ENCODE assay signal across 17 cellular contexts in genomic region chr17:64229815-64230550, GRCh38. TPM values are rescaled to one million over a fixed set of nuclear protein-coding genes. Genes with fewer than 3 reads are reported as not detected.
A peak's percentile ranks its signal among the peaks of the same experiment; 100 is the strongest.
DNase-seq lines count a peak whose midpoint lies in the region; ATAC-seq and TF ChIP-seq lines count a peak whose summit lies in the region.
"Had no signal": no experiment of that assay in that cellular context is flagged by ENCODE, and none has a peak within 500 bp of the region (broad histone marks: within the 10 kb centered on the region; RNA-seq: fewer than 3 reads in every experiment).

No MANE protein-coding gene starts in this region.

- dilution Hi-C loops in IMR-90 (cut with HindIII; ENCODE audit: low sequenced_read_pairs, unreplicated experiment) = no loop called here

- intact Hi-C loops in IMR-90 (cut with micrococcal nuclease) = loop anchor here (2.0 kb wide), 1 partner anchor 53 kb away; no protein-coding TSS in a partner anchor
- intact Hi-C loops in stomach (cut with DNase I; ENCODE audit: low total_unique reads) = no loop called here

- peak overlapping the region; percentile 96 for H2BK5ac ChIP-seq in IMR-90 (ENCODE audit: low read depth, low read length, poor library complexity, severe bottlenecking)

- TF ChIP-seq POLR2A in IMR-90 (IDR thresholded peaks at IDR 0.05; ENCODE audit: low read depth, low read length) = no peak
- TF ChIP-seq POLR2A in stomach (IDR thresholded peaks at IDR 0.05) = no peak

- peak overlapping the region; percentile 89 for H2BK120ac ChIP-seq in IMR-90 (ENCODE audit: low read depth, low read length)

- peak overlapping the region; percentile 72 for H4K91ac ChIP-seq in IMR-90 (ENCODE audit: insufficient read depth, low read depth, low read length)

- peak overlapping the region; percentile 93 for H4K5ac ChIP-seq in IMR-90 (ENCODE audit: low read depth, low read length)

- peak overlapping the region; percentile 90 for H3K4ac ChIP-seq in IMR-90 (ENCODE audit: low read depth, low read length)

- H3K9me3 ChIP-seq in IMR-90 (ENCODE audit: control insufficient read depth, insufficient read depth, low read length) (no peaks in the 10 kb centered on the region), stomach (no peaks in the 10 kb centered on the region)
- H3K9me3 ChIP-seq: body of pancreas had no signal

- ATAC-seq in IMR-90 (ENCODE audit: low read depth) (no peak), left lobe of liver (peak; percentile 11)

- no peak for TF ChIP-seq EP300 in stomach (IDR thresholded peaks at IDR 0.05)

- peak overlapping the region; percentile 87 for H2AK5ac ChIP-seq in IMR-90 (ENCODE audit: low read depth, low read length)

- peak overlapping the region; percentile 96 for H3K18ac ChIP-seq in IMR-90 (ENCODE audit: low read depth, low read length)

- peak overlapping the region; percentile 90 for H2BK20ac ChIP-seq in IMR-90 (ENCODE audit: low read depth, low read length)

- no peaks in the 10 kb centered on the region for H3K27me3 ChIP-seq in IMR-90 (ENCODE audit: control insufficient read depth, insufficient read depth, low read length)
- no peaks in the 10 kb centered on the region for H3K27me3 ChIP-seq in stomach
- H3K27me3 ChIP-seq: body of pancreas had no signal

- H3K36me3 ChIP-seq in IMR-90 (ENCODE audit: control insufficient read depth, insufficient read depth, low read length) (no peaks in the 10 kb centered on the region), stomach (peaks cover 0 to 6% (median 0%) of the 10 kb centered on the region in 4 donors)

- H4K8ac ChIP-seq in IMR-90 (ENCODE audit: low read depth in 2 of 2, low read length in 2 of 2) = peak overlapping the region; percentile 84 to 92

- H3K14ac ChIP-seq in IMR-90 (replicated peaks; ENCODE audit: low read depth, low read length) = peak overlapping the region; percentile 77

- peak overlapping the region; percentile 56 for H2AK9ac ChIP-seq in IMR-90 (replicated peaks; ENCODE audit: low read depth, low read length, poor library complexity)

- no peak overlapping the region for H3K4me2 ChIP-seq in IMR-90 (ENCODE audit: low read depth, low read length)

- H4K20me1 ChIP-seq in IMR-90 (ENCODE audit: insufficient read depth, low read length) = peaks cover 4% of the 10 kb centered on the region

- peak overlapping the region; percentile 68 for H3K23ac ChIP-seq in IMR-90 (ENCODE audit: low read depth, low read length)

- peak overlapping the region; percentile 70 for H2AFZ ChIP-seq in IMR-90 (replicated peaks; ENCODE audit: low read length, poor library complexity)

- no TSS peak for BruUV-seq in IMR-90 (replicated peaks; lab: Mats Ljungman, UMichigan)

- in situ Hi-C loops in IMR-90 (cut with MboI; ENCODE audit: low sequenced_read_pairs) = no loop called here
- in situ Hi-C loops in G401 (cut with HindIII; ENCODE audit: low sequenced_read_pairs) = no loop called here

- H3K27me3 Mint-ChIP-seq in chondrocyte (ENCODE audit: low read depth) = no peaks in the 10 kb centered on the region

- peak overlapping the region; percentile 96 for H2BK15ac ChIP-seq in IMR-90 (ENCODE audit: low read depth, low read length)

- H3K27ac ChIP-seq in IMR-90 (ENCODE audit: insufficient read depth, low read length) (peak overlapping the region; percentile 96), stomach (peak overlapping the region; percentile 11 to 74 (median 73))
- H3K27ac ChIP-seq: HL-60 had no signal

- H3K9me1 ChIP-seq in IMR-90 (ENCODE audit: insufficient read depth, low read length) = peaks cover 17% of the 10 kb centered on the region

- peak overlapping the region; percentile 31 for H3K4me3 Mint-ChIP-seq in chondrocyte (ENCODE audit: unreplicated experiment)
- H3K4me3 Mint-ChIP-seq: neural crest cell had no signal

- peak overlapping the region; percentile 97 for H3K27ac Mint-ChIP-seq in chondrocyte (ENCODE audit: unreplicated experiment)

- POLR2A ChIA-PET in IMR-90 (lab: Charles Lee; ENCODE audit: unreplicated experiment) = no interaction called here

- no peaks in the 10 kb centered on the region for H3K9me3 Mint-ChIP-seq in chondrocyte (ENCODE audit: low read depth)
- H3K9me3 Mint-ChIP-seq: neural crest cell had no signal

- TF ChIP-seq RAD21 in IMR-90 (IDR thresholded peaks at IDR 0.05; ENCODE audit: low read length) = no peak

- CTCF ChIA-PET in IMR-90 (lab: Yijun Ruan, JAX) = interaction anchor here (0.7 to 2.1 kb wide), 3 partner anchors 10 to 18 kb away, joined by 3 to 7 read pairs (median 3); no protein-coding TSS in a partner anchor

- H3K9ac ChIP-seq in IMR-90 (ENCODE audit: low read depth, low read length) = no peak overlapping the region

- H3K4me1 Mint-ChIP-seq in chondrocyte (ENCODE audit: low read depth) = peaks cover 66% of the 10 kb centered on the region
- H3K4me1 Mint-ChIP-seq: neural crest cell had no signal

- WGBS in IMR-90 (ENCODE audit: extremely low coverage in 2 of 2, insufficient read length in 1 of 2), 2 experiments = 86% methylated on average over 2 of the region's 5 CpGs; no CpG with 5 or more reads in 1 of the 2 experiments
- WGBS in stomach, 5 donors = 77 to 87% (median 82%) methylated on average over 5 of the region's 5 CpGs

- peaks cover 33 to 52% of the 10 kb centered on the region in 2 experiments for H3K79me1 ChIP-seq in IMR-90 (ENCODE audit: low read depth in 1 of 2, low read length in 2 of 2)

- no peak for TF ChIP-seq CTCF in IMR-90 (conservative IDR thresholded peaks at IDR 0.05; ENCODE audit: low read depth, low read length)
- TF ChIP-seq CTCF in chondrocyte (IDR thresholded peaks at IDR 0.05) = no peak
- no peak for TF ChIP-seq CTCF in stomach (IDR thresholded peaks at IDR 0.05)

- H3K4me3 ChIP-seq in IMR-90 (ENCODE audit: insufficient read depth, low read depth, low read length) = no peak overlapping the region
- H3K4me3 ChIP-seq in stomach = no peak overlapping the region
- H3K4me3 ChIP-seq: body of pancreas had no signal

- no peak for DNase-seq in IMR-90
- DNase-seq in chondrocyte (ENCODE audit: low spot score) = no peak
- no peak for DNase-seq in left lobe of liver (ENCODE audit: low spot score)
- DNase-seq in stomach = no peak
- DNase-seq in SKM-1 (lab: John Stamatoyannopoulos, UW; ENCODE audit: unreplicated experiment) = no peak
- DNase-seq in G401 (ENCODE audit: low spot score) = no peak
- DNase-seq in stimulated activated CD8-positive, alpha-beta memory T cell treated with anti-CD3 and anti-CD28 coated beads, Interleukin-4, amount 100 ng/mL, for 48 hours = no peak
- DNase-seq in activated gamma-delta T cell (lab: John Stamatoyannopoulos, UW) = no peak
- DNase-seq: activated CD4-positive, alpha-beta T cell treated with anti-CD3 and anti-CD28 coated beads, Interleukin-2, amount 50 U/mL, for 48 hours; AML-193; body of pancreas; effector memory CD4-positive, alpha-beta T cell; glutamatergic neuron; NCI-H2029 treated with DMSO at 0.1 percent for 48 hours; SHP77 treated with DMSO at 0.1 percent for 48 hours had no signal

- peaks cover 4% of the 10 kb centered on the region for H3K36me3 Mint-ChIP-seq in chondrocyte (ENCODE audit: low read depth)

- peaks cover 14% of the 10 kb centered on the region for H3K4me1 ChIP-seq in IMR-90 (ENCODE audit: control insufficient read depth, insufficient read depth, low read length)
- H3K4me1 ChIP-seq in stomach = peaks cover 8 to 37% (median 20%) of the 10 kb centered on the region in 4 donors

- peak overlapping the region; percentile 54 for H3K56ac ChIP-seq in IMR-90 (ENCODE audit: extremely low read depth, insufficient read depth, low read length)

TF ChIP-seq in IMR-90, 13 proteins besides CTCF, POLR2A, EP300 and RAD21:
- TF ChIP-seq SMC3 (IDR thresholded peaks at IDR 0.05; ENCODE audit: low read depth, low read length) = no peak

RNA-seq across cellular contexts. Expression of gene TEX2, which starts 33.1 kb away (rescaled TPM):
- 21.9 and 24.4 TPM in 2 replicates for total RNA-seq in IMR-90 (2012; rRNA removed)
- polyA plus RNA-seq in IMR-90 (2012; rRNA removed) = 17.1 and 18.2 TPM in 2 replicates
- polyA plus RNA-seq in IMR-90 (2012; cell fraction: cytosol; rRNA removed) = 9.4 and 10.0 TPM in 2 replicates
- 6.9 and 17.6 TPM in 2 replicates for polyA plus RNA-seq in IMR-90 (2012; cell fraction: nucleus; rRNA removed; ENCODE audit: low replicate concordance)
- 45.3 to 119 TPM (median 47.3 TPM) in 3 replicates for total RNA-seq in chondrocyte
- 35.1 TPM for total RNA-seq in left lobe of liver
- 10 to 100 TPM; 17.5 to 50.6 (median 40.0) TPM for total RNA-seq in stomach
- 1 to 10 TPM; 5.8 to 8.0 (median 7.7) TPM for polyA plus RNA-seq in stomach
- total RNA-seq in G401 (2014; rRNA removed; shearing (Covaris generic)) = 7.4 and 22.7 TPM in 2 replicates
